25 cellular contexts compared by ENCODE assay signal in the genomic region with DNA sequence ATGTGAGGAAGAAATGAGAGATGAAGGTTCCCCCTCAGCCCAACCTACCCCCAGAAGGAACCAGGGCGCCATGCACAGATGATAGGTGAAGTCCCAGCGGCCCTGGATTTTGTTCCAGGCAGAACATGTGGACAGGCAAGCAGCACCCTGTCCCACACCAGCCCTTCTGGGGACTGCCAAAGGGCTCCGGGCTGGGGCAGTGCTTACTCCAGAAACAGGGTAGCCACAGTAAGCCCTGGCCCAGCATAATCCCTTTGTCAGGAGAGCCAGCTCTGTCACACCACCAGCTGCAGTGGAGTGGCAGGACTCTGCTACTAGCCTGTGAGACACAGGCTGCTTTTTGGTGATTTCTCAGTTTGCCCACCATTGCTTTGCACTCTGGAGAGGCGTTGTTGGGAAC. TPM values are rescaled to one million over a fixed set of nuclear protein-coding genes. Genes with fewer than 3 reads are reported as not detected.
DNase-seq lines count a peak whose midpoint lies in the region; ATAC-seq and TF ChIP-seq lines count a peak whose summit lies in the region.
"Had no signal": no experiment of that assay in that cellular context is flagged by ENCODE, and none has a peak within 500 bp of the region (broad histone marks: within the 10 kb centered on the region; RNA-seq: fewer than 3 reads in every experiment).

No MANE protein-coding gene starts in this region.

- no peaks in the 10 kb centered on the region for H3K9me3 ChIP-seq in BLaER1
- no peaks in the 10 kb centered on the region for H3K9me3 ChIP-seq in CD8-positive, alpha-beta T cell (ENCODE audit: low read length)
- H3K9me3 ChIP-seq: heart right ventricle, thyroid gland had no signal

- peaks cover 50% of the 10 kb centered on the region for H3K4me1 Mint-ChIP-seq in CD8-positive, alpha-beta T cell (ENCODE audit: low read depth)
- H3K4me1 Mint-ChIP-seq in activated naive CD8-positive, alpha-beta T cell treated with anti-CD3 and anti-CD28 coated beads for 36 hours: peaks cover 40% of the 10 kb centered on the region
- peaks cover 27 to 65% (median 59%) of the 10 kb centered on the region in 4 donors for H3K4me1 Mint-ChIP-seq in naive thymus-derived CD8-positive, alpha-beta T cell

- no peak overlapping the region for H3K27ac ChIP-seq in BLaER1
- no peak overlapping the region for H3K27ac ChIP-seq in CD8-positive, alpha-beta T cell (ENCODE audit: low read depth, low read length)
- H3K27ac ChIP-seq: epithelial cell of prostate, heart right ventricle, thyroid gland had no signal

- H4K20me1 ChIP-seq in BLaER1: no peaks in the 10 kb centered on the region

- H3K27ac Mint-ChIP-seq in CD8-positive, alpha-beta T cell: peak overlapping the region; percentile 81
- peak overlapping the region; percentile 35 for H3K27ac Mint-ChIP-seq in activated naive CD8-positive, alpha-beta T cell treated with anti-CD3 and anti-CD28 coated beads for 36 hours
- peak overlapping the region in 9 of 10 donors; percentile 56 to 99 (median 87) for H3K27ac Mint-ChIP-seq in naive thymus-derived CD8-positive, alpha-beta T cell
- H3K27ac Mint-ChIP-seq: activated CD8-positive, alpha-beta T cell treated with anti-CD3 and anti-CD28 coated beads, Interleukin-2, amount 10 ng/mL, durations not matched to agents 7 days and 5 days; mesothelial cell of epicardium had no signal

- no peaks in the 10 kb centered on the region for H3K27me3 Mint-ChIP-seq in CD8-positive, alpha-beta T cell (ENCODE audit: low read depth)
- no peaks in the 10 kb centered on the region for H3K27me3 Mint-ChIP-seq in activated naive CD8-positive, alpha-beta T cell treated with anti-CD3 and anti-CD28 coated beads for 36 hours
- no peaks in the 10 kb centered on the region for H3K27me3 Mint-ChIP-seq in naive thymus-derived CD8-positive, alpha-beta T cell

- TF ChIP-seq CTCF in CD8-positive, alpha-beta T cell (IDR thresholded peaks at IDR 0.05): no peak

- peak overlapping the region; percentile 3; the same call in 1 of the 2 replicates for H3K9ac ChIP-seq in BLaER1

- CTCF ChIA-PET in CD8-positive, alpha-beta T cell (lab: Charles Lee): interaction anchor here (1.1 to 10.0 kb wide), 3 partner anchors 7 to 465 kb away, joined by 3 to 69 read pairs (median 5); no protein-coding TSS in a partner anchor

- H3K4me2 ChIP-seq in BLaER1: peak overlapping the region; percentile 98

- H3K4me3 ChIP-seq in BLaER1: no peak overlapping the region
- no peak overlapping the region for H3K4me3 ChIP-seq in CD8-positive, alpha-beta T cell (ENCODE audit: low read depth, low read length)
- H3K4me3 ChIP-seq: heart right ventricle, thyroid gland had no signal

- H3K9me3 Mint-ChIP-seq in CD8-positive, alpha-beta T cell: no peaks in the 10 kb centered on the region
- no peaks in the 10 kb centered on the region for H3K9me3 Mint-ChIP-seq in activated naive CD8-positive, alpha-beta T cell treated with anti-CD3 and anti-CD28 coated beads for 36 hours
- H3K9me3 Mint-ChIP-seq in naive thymus-derived CD8-positive, alpha-beta T cell: no peaks in the 10 kb centered on the region
- H3K9me3 Mint-ChIP-seq: mesothelial cell of epicardium; stimulated activated effector memory CD8-positive, alpha-beta T cell treated with anti-CD3 and anti-CD28 coated beads, Interleukin-12 subunit alpha, Interleukin-12 subunit beta, amount 100 ng/mL, for 72 hours had no signal

- no peak overlapping the region for H3K4me3 Mint-ChIP-seq in CD8-positive, alpha-beta T cell
- no peak overlapping the region for H3K4me3 Mint-ChIP-seq in activated naive CD8-positive, alpha-beta T cell treated with anti-CD3 and anti-CD28 coated beads for 36 hours
- H3K4me3 Mint-ChIP-seq in naive thymus-derived CD8-positive, alpha-beta T cell: peak overlapping the region in 4 of 10 donors; percentile 2 to 95 (median 24)

- peaks cover 59% of the 10 kb centered on the region for H3K4me1 ChIP-seq in BLaER1
- peaks cover 41% of the 10 kb centered on the region for H3K4me1 ChIP-seq in CD8-positive, alpha-beta T cell (ENCODE audit: insufficient read depth, low read length)

- no peaks in the 10 kb centered on the region for H3K27me3 ChIP-seq in BLaER1
- H3K27me3 ChIP-seq in CD8-positive, alpha-beta T cell (ENCODE audit: insufficient read depth, low read length): no peaks in the 10 kb centered on the region
- H3K27me3 ChIP-seq: heart right ventricle, thyroid gland had no signal

- POLR2A ChIA-PET in CD8-positive, alpha-beta T cell (lab: Charles Lee): interaction anchor here (0.7 kb wide), 1 partner anchor 490 kb away, joined by 4 read pairs; the partner anchor contains the start of gene CIAO2A
- POLR2A ChIA-PET in naive thymus-derived CD8-positive, alpha-beta T cell (lab: Charles Lee): interaction anchor here (1.4 to 2.7 kb wide), 2 partner anchors 99 to 137 kb away, joined by 4 to 6 read pairs; partner anchors contain the start of gene USP3

- H3K36me3 Mint-ChIP-seq in CD8-positive, alpha-beta T cell: peaks cover 20% of the 10 kb centered on the region
- H3K36me3 Mint-ChIP-seq in activated naive CD8-positive, alpha-beta T cell treated with anti-CD3 and anti-CD28 coated beads for 36 hours: peaks cover 2% of the 10 kb centered on the region
- peaks cover 0 to 13% (median 0%) of the 10 kb centered on the region in 3 donors for H3K36me3 Mint-ChIP-seq in naive thymus-derived CD8-positive, alpha-beta T cell

- peaks cover 14% of the 10 kb centered on the region for H3K36me3 ChIP-seq in BLaER1
- peaks cover 12% of the 10 kb centered on the region for H3K36me3 ChIP-seq in CD8-positive, alpha-beta T cell (ENCODE audit: insufficient read depth, low read length)

- intact Hi-C loops in CD8-positive, alpha-beta T cell (cut with DNase I, micrococcal nuclease): loop anchor here (5.0 to 10.0 kb wide), 5 partner anchors 231 to 859 kb away; partner anchors contain the start of genes CIAO2A (in 1 of the 2), HERC1 (in 1 of the 2), SNX1 (in 1 of the 2) and ZNF609 (in 1 of the 2)

- no peak for ATAC-seq in CD8-positive, alpha-beta T cell
- ATAC-seq in naive thymus-derived CD8-positive, alpha-beta T cell: no peak
- ATAC-seq in GM19455 (IDR thresholded peaks at IDR 0.05; ENCODE audit: unreplicated experiment) (no peak), HG03460 (IDR thresholded peaks at IDR 0.05; ENCODE audit: unreplicated experiment) (no peak), HG02588 (IDR thresholded peaks at IDR 0.05; ENCODE audit: unreplicated experiment) (no peak)
- ATAC-seq: activated CD8-positive, alpha-beta T cell treated with anti-CD3 and anti-CD28 coated beads, Interleukin-2, amount 10 ng/mL, durations not matched to agents 7 days and 5 days; heart right ventricle; left lobe of liver; stimulated activated effector memory CD8-positive, alpha-beta T cell treated with anti-CD3 and anti-CD28 coated beads, Interleukin-12 subunit alpha, Interleukin-12 subunit beta, amount 100 ng/mL, for 72 hours had no signal

- no peak for DNase-seq in CD8-positive, alpha-beta T cell
- no peak for DNase-seq in activated naive CD8-positive, alpha-beta T cell treated with anti-CD3 and anti-CD28 coated beads for 36 hours
- DNase-seq in naive thymus-derived CD8-positive, alpha-beta T cell: no peak
- DNase-seq: activated CD8-positive, alpha-beta T cell treated with anti-CD3 and anti-CD28 coated beads, Interleukin-2, amount 10 ng/mL, durations not matched to agents 7 days and 5 days; activated naive CD4-positive, alpha-beta T cell; activated T-cell treated with anti-CD3 and anti-CD28 coated beads, Interleukin-2, amount 50 U/mL, for 1 hour; aorta; central memory CD4-positive, alpha-beta T cell; EL; heart right ventricle; IMR-90; NCI-H1417 treated with DMSO at 0.1 percent for 48 hours; NCI-H510A; RPMI8226; small intestine; stimulated activated CD4-positive, alpha-beta T cell treated with anti-CD3 and anti-CD28 coated beads, Interleukin-2, amount 100 ng/mL, for 24 hours; thyroid gland had no signal

RNA-seq across cellular contexts. Expression of gene FBXL22, which starts 6.3 kb away (rescaled TPM):
- 1 to 10 TPM in 1 of 2 experiments, under 1 TPM in 1; 0.68 to 1.7 TPM for total RNA-seq in CD8-positive, alpha-beta T cell
- total RNA-seq in activated naive CD8-positive, alpha-beta T cell treated with anti-CD3 and anti-CD28 coated beads for 36 hours: under 1 TPM; 0.52 to 0.76 TPM
- 1 to 10 TPM; 2.1 to 2.7 TPM for total RNA-seq in naive thymus-derived CD8-positive, alpha-beta T cell
- polyA plus RNA-seq in naive thymus-derived CD8-positive, alpha-beta T cell: 1 to 10 TPM; 1.5 to 2.0 (median 1.6) TPM

Comparison
In these comparisons a context has a peak if more than half of its experiments do, and no peak if none do; other contexts are left out.
1. H3K27ac Mint-ChIP-seq: peak in every context shown above with its lines; median percentile 87 in naive thymus-derived CD8-positive, alpha-beta T cell; 81 in CD8-positive, alpha-beta T cell; 35 in activated naive CD8-positive, alpha-beta T cell treated with anti-CD3 and anti-CD28 coated beads for 36 hours.